Comparison of ENCODE assay signal across 28 cellular contexts in the genomic region with DNA sequence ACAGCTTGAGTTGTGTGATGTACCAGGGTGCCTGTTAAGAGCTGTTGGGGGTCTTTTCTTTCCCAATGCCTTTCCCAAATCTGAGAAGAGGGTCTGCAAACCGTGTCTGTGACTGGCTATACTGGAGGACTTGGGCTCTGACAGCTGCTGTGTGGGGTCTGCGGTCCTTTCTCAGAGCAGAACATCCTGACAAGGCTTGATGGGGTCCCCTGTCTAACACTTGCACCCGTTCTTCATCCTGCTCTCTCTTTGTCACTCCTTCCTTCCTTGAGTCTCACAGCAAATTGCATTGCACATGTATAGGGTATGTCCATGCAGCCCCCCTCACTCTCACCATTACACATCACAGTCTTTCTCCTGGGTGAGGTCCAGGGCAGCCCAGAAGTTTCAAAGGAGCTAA.
"Had no signal": no experiment of that assay in that cellular context is flagged by ENCODE, and none has a peak within 500 bp of the region (broad histone marks: within the 10 kb centered on the region; RNA-seq: fewer than 3 reads in every experiment).

No MANE protein-coding gene starts in this region.

- DNase-seq: activated CD4-positive, alpha-beta memory T cell treated with anti-CD3 and anti-CD28 coated beads for 36 hours; activated CD4-positive, alpha-beta T cell treated with anti-CD3 and anti-CD28 coated beads for 36 hours; activated CD4-positive, alpha-beta T cell treated with anti-CD3 and anti-CD28 coated beads, Interleukin-2, amount 10 ng/mL, durations not matched to agents 24 days and 14 days; activated CD4-positive, CD25-positive, alpha-beta regulatory T cell; activated CD4-positive, CD25-positive, alpha-beta regulatory T cell treated with anti-CD3 and anti-CD28 coated beads, Interleukin-2, amount 50 U/mL, for 72 hours; activated CD8-positive, alpha-beta memory T cell treated with anti-CD3 and anti-CD28 coated beads for 24 hours; activated effector memory CD4-positive, alpha-beta T cell treated with Interleukin-2 at 50 U/mL for 16 hours; activated gamma-delta T cell treated with Interleukin-2 at 50 U/mL for 16 hours; activated naive CD4-positive, alpha-beta T cell treated with anti-CD3 and anti-CD28 coated beads, Interleukin-2, amount 50 U/mL, for 16 hours; activated naive CD4-positive, alpha-beta T cell treated with Interleukin-2 at 50 U/mL for 16 hours; activated T-cell treated with anti-CD3 and anti-CD28 coated beads, Interleukin-2, amount 50 U/mL, for 4 hours; amniotic stem cell; anterior cingulate cortex; brain microvascular endothelial cell; dorsolateral prefrontal cortex; effector CD4-positive, alpha-beta T cell; effector memory CD8-positive, alpha-beta T cell; erythroblast; esophagus squamous epithelium; foreskin melanocyte; T-helper 1 cell; T-helper 17 cell had no signal

- H3K27ac ChIP-seq: brain microvascular endothelial cell, coronary artery, dorsolateral prefrontal cortex, esophagus squamous epithelium, gastroesophageal sphincter had no signal

- ATAC-seq: activated CD4-positive, alpha-beta T cell treated with anti-CD3 and anti-CD28 coated beads for 36 hours; activated T-cell treated with anti-CD3 and anti-CD28 coated beads, Interleukin-2, amount 50 U/mL, for 4 hours; activated T-helper 17 cell treated with anti-CD3 and anti-CD28 coated beads, Interleukin-2, amount 50 U/mL, for 72 hours; effector memory CD8-positive, alpha-beta T cell; gastroesophageal sphincter; T-helper 17 cell had no signal

- H3K36me3 ChIP-seq: brain microvascular endothelial cell, esophagus squamous epithelium, gastroesophageal sphincter had no signal

- H3K27ac Mint-ChIP-seq: activated CD4-positive, alpha-beta memory T cell treated with anti-CD3 and anti-CD28 coated beads for 36 hours; activated CD4-positive, alpha-beta T cell treated with anti-CD3 and anti-CD28 coated beads for 36 hours; activated CD4-positive, alpha-beta T cell treated with anti-CD3 and anti-CD28 coated beads, Interleukin-2, amount 10 ng/mL, durations not matched to agents 24 days and 14 days; activated naive CD8-positive, alpha-beta T cell; activated T-helper 17 cell treated with anti-CD3 and anti-CD28 coated beads, Interleukin-2, amount 50 U/mL, for 72 hours; dendritic cell treated with granulocyte-macrophage colony-stimulating factor and Interleukin-4, amounts not matched to agents 40 ng/mL and 50 ng/mL, for 4 days; effector memory CD8-positive, alpha-beta T cell; T-helper 17 cell had no signal

- H3K27me3 ChIP-seq: brain microvascular endothelial cell, dorsolateral prefrontal cortex had no signal

- H3K9me3 ChIP-seq: esophagus squamous epithelium had no signal

- H3K4me3 Mint-ChIP-seq: activated CD4-positive, alpha-beta memory T cell treated with anti-CD3 and anti-CD28 coated beads for 36 hours; activated CD4-positive, alpha-beta T cell treated with anti-CD3 and anti-CD28 coated beads for 36 hours; activated CD4-positive, alpha-beta T cell treated with anti-CD3 and anti-CD28 coated beads, Interleukin-2, amount 10 ng/mL, durations not matched to agents 24 days and 14 days; activated naive CD8-positive, alpha-beta T cell; activated T-cell treated with anti-CD3 and anti-CD28 coated beads, Interleukin-2, amount 50 U/mL, for 4 hours; activated T-helper 17 cell treated with anti-CD3 and anti-CD28 coated beads, Interleukin-2, amount 50 U/mL, for 72 hours; central memory CD8-positive, alpha-beta T cell; dendritic cell treated with granulocyte-macrophage colony-stimulating factor and Interleukin-4, amounts not matched to agents 40 ng/mL and 50 ng/mL, for 4 days; effector memory CD8-positive, alpha-beta T cell; T-helper 17 cell had no signal

- H3K36me3 Mint-ChIP-seq: activated CD4-positive, alpha-beta memory T cell treated with anti-CD3 and anti-CD28 coated beads for 36 hours had no signal

- H3K4me1 Mint-ChIP-seq: activated CD4-positive, alpha-beta T cell treated with anti-CD3 and anti-CD28 coated beads for 36 hours; activated T-helper 17 cell treated with anti-CD3 and anti-CD28 coated beads, Interleukin-2, amount 50 U/mL, for 72 hours had no signal

- H3K4me1 ChIP-seq: esophagus squamous epithelium, gastroesophageal sphincter had no signal

- H3K4me3 ChIP-seq: coronary artery, dorsolateral prefrontal cortex, esophagus squamous epithelium, gastroesophageal sphincter had no signal
